In genomic region chr7:69067397-69067796, GRCh38 we compare ENCODE assay signal across 1 cellular context.
TF ChIP-seq lines count a peak whose summit lies in the region.

No MANE protein-coding gene starts in this region.

TF ChIP-seq in H1, 55 proteins besides CTCF, POLR2A, EP300 and RAD21:
- TF ChIP-seq CHD7 (IDR thresholded peaks at IDR 0.05; ENCODE audit: insufficient replicate concordance, low read length) (no peak), SP2 (IDR thresholded peaks at IDR 0.05; ENCODE audit: low read length) (no peak), SIX5 (IDR thresholded peaks at IDR 0.05; ENCODE audit: low read depth, low read length) (no peak), KDM5A (IDR thresholded peaks at IDR 0.05; ENCODE audit: low read length) (no peak), CHD1 (IDR thresholded peaks at IDR 0.05; ENCODE audit: low read depth, low read length) (no peak), ATF3 (IDR thresholded peaks at IDR 0.05; ENCODE audit: insufficient read depth, low read depth, low read length) (no peak), TAF1 (IDR thresholded peaks at IDR 0.05; ENCODE audit: low read depth, low read length) (no peak), TEAD4 (IDR thresholded peaks at IDR 0.05; ENCODE audit: low read depth, low read length) (no peak), POU5F1 (IDR thresholded peaks at IDR 0.05; ENCODE audit: low read depth, low read length) (no peak), HDAC6 (IDR thresholded peaks at IDR 0.05; ENCODE audit: low read depth, low read length) (no peak), MAFK (IDR thresholded peaks at IDR 0.05; ENCODE audit: low read depth, low read length) (no peak), SUZ12 (IDR thresholded peaks at IDR 0.05; ENCODE audit: low read length) (no peak), SP4 (IDR thresholded peaks at IDR 0.05; ENCODE audit: low read length) (no peak), ASH2L (IDR thresholded peaks at IDR 0.05; ENCODE audit: low read length) (no peak), USF2 (IDR thresholded peaks at IDR 0.05; ENCODE audit: low read length) (no peak), CREB1 (IDR thresholded peaks at IDR 0.05) (no peak), PHF8 (conservative IDR thresholded peaks at IDR 0.05; ENCODE audit: low read depth, low read length) (no peak), NANOG (IDR thresholded peaks at IDR 0.05; ENCODE audit: insufficient read depth, low read depth, low read length, poor library complexity, severe bottlenecking) (no peak), RFX5 (IDR thresholded peaks at IDR 0.05; ENCODE audit: borderline replicate concordance, low read depth, low read length) (no peak)
